Comparison of ENCODE assay signal across 31 cellular contexts in the genomic region with DNA sequence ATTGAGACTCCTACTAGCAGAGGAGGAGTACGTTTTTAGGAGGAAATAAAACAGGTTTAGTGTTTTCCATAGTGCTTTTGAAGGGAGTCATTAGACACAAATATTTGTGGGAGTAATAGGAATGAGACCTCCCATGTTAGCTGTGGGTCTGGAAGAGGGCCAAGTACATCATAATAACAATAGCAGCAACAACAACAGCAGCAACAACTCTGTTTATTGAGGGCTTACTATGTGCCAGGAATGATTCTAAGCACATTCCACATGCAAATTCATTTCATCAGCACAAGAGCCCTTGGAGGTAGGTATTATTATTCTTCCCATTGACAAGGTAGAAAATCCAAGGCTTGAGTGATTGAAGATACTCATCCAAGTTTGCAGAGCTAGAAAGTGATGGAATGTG.
"Had no signal": no experiment of that assay in that cellular context is flagged by ENCODE, and none has a peak within 500 bp of the region (broad histone marks: within the 10 kb centered on the region; RNA-seq: fewer than 3 reads in every experiment).

No MANE protein-coding gene starts in this region.

- DNase-seq: activated CD4-positive, alpha-beta T cell treated with anti-CD3 and anti-CD28 coated beads for 48 hours; activated CD4-positive, alpha-beta T cell treated with anti-CD3 and anti-CD28 coated beads, Interleukin-2, amount 50 U/mL, for 48 hours; activated CD8-positive, alpha-beta memory T cell treated with anti-CD3 and anti-CD28 coated beads for 24 hours; activated effector memory CD4-positive, alpha-beta T cell treated with Interleukin-2 at 50 U/mL for 16 hours; activated naive CD4-positive, alpha-beta T cell treated with anti-CD3 and anti-CD28 coated beads for 36 hours; activated naive CD8-positive, alpha-beta T cell treated with anti-CD3 and anti-CD28 coated beads for 36 hours; amniotic stem cell; cerebellar nuclear complex; effector memory CD8-positive, alpha-beta T cell; gastrocnemius medialis; glutamatergic neuron; left colon; mammary epithelial cell; naive B cell; nephron progenitor cell; pancreas; psoas muscle; stimulated activated CD4-positive, alpha-beta T cell treated with anti-CD3 and anti-CD28 coated beads, Interleukin-1b, Interleukin-23, amount 100 ng/mL, for 48 hours; stimulated activated naive B cell treated with anti-CD40 and anti-IgM and Interleukin-4, amounts not matched to agents 10 μg/mL and 1 μg/mL and 100 μg/mL, for 72 hours; tibial artery; upper lobe of right lung had no signal

- H3K27ac Mint-ChIP-seq: activated naive CD4-positive, alpha-beta T cell treated with anti-CD3 and anti-CD28 coated beads for 36 hours; activated naive CD8-positive, alpha-beta T cell treated with anti-CD3 and anti-CD28 coated beads for 36 hours; effector memory CD8-positive, alpha-beta T cell; naive B cell; nephron progenitor cell; stimulated activated naive B cell treated with anti-CD40 and anti-IgM and Interleukin-4, amounts not matched to agents 10 μg/mL and 1 μg/mL and 100 μg/mL, for 72 hours had no signal

- H3K4me2 ChIP-seq: smooth muscle cell had no signal

- H3K27me3 ChIP-seq: cardiac muscle cell, gastrocnemius medialis, neutrophil, pancreas, right atrium auricular region, suprapubic skin, tibial artery, upper lobe of right lung had no signal

- H3K36me3 ChIP-seq: cardiac muscle cell, gastrocnemius medialis, neutrophil, pancreas, right atrium auricular region, suprapubic skin, tibial artery, upper lobe of right lung had no signal

- FAIRE-seq: endothelial cell of umbilical vein, keratinocyte, pancreas, TTC549 had no signal

- H3K4me1 ChIP-seq: gastrocnemius medialis, pancreas, psoas muscle, suprapubic skin, tibial artery, upper lobe of right lung had no signal

- H3K4me3 Mint-ChIP-seq: activated naive CD4-positive, alpha-beta T cell treated with anti-CD3 and anti-CD28 coated beads for 36 hours; activated naive CD8-positive, alpha-beta T cell treated with anti-CD3 and anti-CD28 coated beads for 36 hours; effector memory CD8-positive, alpha-beta T cell; naive B cell; nephron progenitor cell; stimulated activated naive B cell treated with anti-CD40 and anti-IgM and Interleukin-4, amounts not matched to agents 10 μg/mL and 1 μg/mL and 100 μg/mL, for 72 hours had no signal

- H3K4me1 Mint-ChIP-seq: activated naive CD8-positive, alpha-beta T cell treated with anti-CD3 and anti-CD28 coated beads for 36 hours; naive B cell; nephron progenitor cell; stimulated activated naive B cell treated with anti-CD40 and anti-IgM and Interleukin-4, amounts not matched to agents 10 μg/mL and 1 μg/mL and 100 μg/mL, for 72 hours had no signal

- H3K9me3 Mint-ChIP-seq: activated naive CD4-positive, alpha-beta T cell treated with anti-CD3 and anti-CD28 coated beads for 36 hours; activated naive CD8-positive, alpha-beta T cell treated with anti-CD3 and anti-CD28 coated beads for 36 hours; effector memory CD8-positive, alpha-beta T cell; nephron progenitor cell; stimulated activated naive B cell treated with anti-CD40 and anti-IgM and Interleukin-4, amounts not matched to agents 10 μg/mL and 1 μg/mL and 100 μg/mL, for 72 hours had no signal

- H3K36me3 Mint-ChIP-seq: activated naive CD8-positive, alpha-beta T cell treated with anti-CD3 and anti-CD28 coated beads for 36 hours; naive B cell; stimulated activated naive B cell treated with anti-CD40 and anti-IgM and Interleukin-4, amounts not matched to agents 10 μg/mL and 1 μg/mL and 100 μg/mL, for 72 hours had no signal

- H3K4me3 ChIP-seq: cardiac muscle cell, coronary artery, gastrocnemius medialis, pancreas, psoas muscle, right atrium auricular region, smooth muscle cell, suprapubic skin, tibial artery, upper lobe of right lung had no signal

- H3K27me3 Mint-ChIP-seq: activated naive CD8-positive, alpha-beta T cell treated with anti-CD3 and anti-CD28 coated beads for 36 hours; effector memory CD8-positive, alpha-beta T cell; naive B cell; stimulated activated naive B cell treated with anti-CD40 and anti-IgM and Interleukin-4, amounts not matched to agents 10 μg/mL and 1 μg/mL and 100 μg/mL, for 72 hours had no signal

- H3K27ac ChIP-seq: cardiac muscle cell, coronary artery, gastrocnemius medialis, neutrophil, pancreas, psoas muscle, right atrium auricular region, suprapubic skin, tibial artery, upper lobe of right lung, VCaP had no signal

- H3K9me3 ChIP-seq: gastrocnemius medialis, neutrophil, pancreas, psoas muscle, right atrium auricular region, suprapubic skin, tibial artery, upper lobe of right lung had no signal
